8 cellular contexts compared by ENCODE assay signal in the genomic region with DNA sequence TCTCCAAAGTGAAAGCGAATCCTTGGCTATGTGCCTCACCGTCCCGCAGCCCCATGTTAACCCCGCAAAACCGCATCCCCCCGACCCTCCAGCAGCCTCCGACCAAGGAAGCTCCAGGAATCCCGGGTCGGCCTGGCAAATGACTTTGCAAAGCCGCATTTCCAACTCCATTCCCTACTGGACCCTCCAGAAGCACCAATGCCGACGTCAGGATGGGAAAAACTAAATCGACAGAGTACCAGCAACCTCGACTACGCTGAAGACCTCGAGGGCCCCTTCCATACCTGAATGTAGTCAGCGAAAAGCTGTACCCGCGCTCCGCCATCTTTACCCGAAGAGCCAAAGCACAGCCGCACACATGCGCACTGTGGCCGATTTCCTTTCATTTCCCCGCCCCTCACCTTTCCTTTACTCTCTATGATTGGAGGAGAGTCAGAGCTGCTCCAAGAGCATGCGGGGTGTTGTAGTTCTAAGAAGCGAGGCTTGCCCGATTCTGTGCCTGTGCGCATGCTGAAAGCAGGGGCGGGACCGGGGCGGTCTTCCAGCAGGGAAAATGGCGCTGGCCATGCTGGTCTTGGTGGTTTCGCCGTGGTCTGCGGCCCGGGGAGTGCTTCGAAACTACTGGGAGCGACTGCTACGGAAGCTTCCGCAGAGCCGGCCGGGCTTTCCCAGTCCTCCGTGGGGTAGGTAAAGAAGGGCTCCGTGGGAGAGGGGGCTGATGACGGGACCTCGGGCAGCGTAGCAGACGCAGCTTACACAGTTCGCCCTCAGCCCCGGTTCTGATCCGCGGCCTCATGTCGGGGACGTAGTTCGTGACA. TPM values are rescaled to one million over a fixed set of nuclear protein-coding genes. Genes with fewer than 3 reads are reported as not detected.
A peak's percentile ranks its signal among the peaks of the same experiment; 100 is the strongest.
DNase-seq lines count a peak whose midpoint lies in the region; ATAC-seq and TF ChIP-seq lines count a peak whose summit lies in the region.

Gene MRPL32, plus strand, starts transcription at position 543 of the 818 bp plus-strand sequence. Its CDS starts 11 bp downstream, at position 554.
Gene PSMA2, minus strand, starts transcription at position 341 of the 818 bp plus-strand sequence. Its CDS starts 16 bp downstream, at position 325.

- peak within 1 kb of the TSS; percentile 68 to 92 (median 86) for H3K27ac ChIP-seq in spleen

- H3K9me3 ChIP-seq in spleen, result no peaks in the 10 kb centered on the region

- WGBS in spleen, 5 donors, result 0 to 1% (median 0%) methylated on average over 54 to 56 of the region's 56 CpGs

- H3K36me3 ChIP-seq in spleen, result peaks cover 0 to 31% (median 19%) of the 10 kb centered on the region in 6 donors

- intact Hi-C loops in spleen (cut with DNase I; ENCODE audit: low total_unique reads), result loop anchor here (10.0 kb wide), 1 partner anchor 903 kb away; no protein-coding TSS in a partner anchor

- DNase-seq in AG08396 (ENCODE audit: low spot score) (peak; percentile 96), NCI-H345 treated with DMSO at 0.1 percent for 48 hours (lab: John Stamatoyannopoulos, UW; ENCODE audit: unreplicated experiment) (peak; percentile 99), inferior parietal cortex (ENCODE audit: extremely low spot score) (peak; percentile 98), spleen (peak; percentile 98)
- DNase-seq in activated CD4-positive, CD25-positive, alpha-beta regulatory T cell (lab: John Stamatoyannopoulos, UW), result peak; percentile 81 to 88 (median 87)
- peak; percentile 96 for DNase-seq in central memory CD4-positive, alpha-beta T cell

- TF ChIP-seq CTCF in spleen (IDR thresholded peaks at IDR 0.05 in 8 of 11, conservative IDR thresholded peaks at IDR 0.05 in 3 of 11), result peak in 1 of 11 experiments; percentile 30

- TF ChIP-seq POLR2A in spleen (IDR thresholded peaks at IDR 0.05), result peak; percentile 12 to 54 (median 46)

- ATAC-seq in GM19023 (IDR thresholded peaks at IDR 0.05; ENCODE audit: unreplicated experiment) (peak; percentile 99), HG03280 (IDR thresholded peaks at IDR 0.05; ENCODE audit: unreplicated experiment) (peak; percentile 100)

- H3K4me3 ChIP-seq in spleen, result peak within 1 kb of the TSS; percentile 79 to 97 (median 88)

- H3K27me3 ChIP-seq in spleen (replicated peaks in 1 of 7), result no peaks in the 10 kb centered on the region

- peaks cover 31 to 83% (median 65%) of the 10 kb centered on the region in 6 donors for H3K4me1 ChIP-seq in spleen

RNA-seq across cellular contexts. Expression of gene MRPL32, which starts in this region (rescaled TPM):
- total RNA-seq in spleen, result 10 to 100 TPM; 27.7 to 44.7 (median 33.0) TPM
- polyA plus RNA-seq in spleen, result 10 to 100 TPM; 50.3 to 59.4 (median 52.6) TPM

RNA-seq across cellular contexts. Expression of gene PSMA2, which starts in this region (rescaled TPM):
- total RNA-seq in spleen, result 10 to 100 TPM; 44.3 to 71.1 (median 58.2) TPM
- polyA plus RNA-seq in spleen, result 100 to 1,000 TPM in 2 of 3 donors, 10 to 100 TPM in 1; 95.9 to 144 (median 144) TPM

Comparison
In these comparisons a context has a peak if more than half of its experiments do, and no peak if none do; other contexts are left out.
1. Peak in every context shown above with its lines: DNase-seq, ATAC-seq, H3K4me3 ChIP-seq and H3K27ac ChIP-seq.